In genomic region chr1:16913616-16913865, GRCh38 we compare ENCODE assay signal across 9 cellular contexts. TPM values are rescaled to one million over a fixed set of nuclear protein-coding genes. Genes with fewer than 3 reads are reported as not detected.
A peak's percentile ranks its signal among the peaks of the same experiment; 100 is the strongest.
DNase-seq lines count a peak whose midpoint lies in the region; ATAC-seq and TF ChIP-seq lines count a peak whose summit lies in the region.
"Had no signal": no experiment of that assay in that cellular context is flagged by ENCODE, and none has a peak within 500 bp of the region (broad histone marks: within the 10 kb centered on the region; RNA-seq: fewer than 3 reads in every experiment).

No MANE protein-coding gene starts in this region.

- DNase-seq in DND-41: no peak
- no peak for DNase-seq in OCI-LY7 (ENCODE audit: low spot score)
- no peak for DNase-seq in epithelial cell of proximal tubule (ENCODE audit: low read depth)
- DNase-seq in progenitor cell of endocrine pancreas (ENCODE audit: low spot score, unreplicated experiment): no peak
- no peak for DNase-seq in NCI-H2196 (lab: John Stamatoyannopoulos, UW; ENCODE audit: unreplicated experiment)
- no peak for DNase-seq in activated gamma-delta T cell (lab: John Stamatoyannopoulos, UW)

- H3K4me1 ChIP-seq in DND-41 (ENCODE audit: insufficient read depth, low read length) (peaks cover 23% of the 10 kb centered on the region), OCI-LY7 (ENCODE audit: insufficient read depth, low read length, poor library complexity, severe bottlenecking) (peaks cover 11% of the 10 kb centered on the region)

- POLR2A ChIA-PET in OCI-LY7 (lab: Charles Lee): no interaction called here

- peak overlapping the region; percentile 95 for H3K9ac ChIP-seq in DND-41 (ENCODE audit: low read depth, low read length)

- H3K27ac Mint-ChIP-seq in progenitor cell of endocrine pancreas: peak overlapping the region; percentile 78

- H3K9me2 ChIP-seq in OCI-LY7 (ENCODE audit: insufficient read depth, low read length): no peaks in the 10 kb centered on the region

- no peaks in the 10 kb centered on the region for H3K9me3 ChIP-seq in DND-41 (ENCODE audit: insufficient read depth, low read length, severe bottlenecking)
- H3K9me3 ChIP-seq in OCI-LY7 (ENCODE audit: low read length): no peaks in the 10 kb centered on the region

- CTCF ChIA-PET in OCI-LY7 (lab: Charles Lee; ENCODE audit: unreplicated experiment): no interaction called here

- H4K20me1 ChIP-seq in DND-41 (ENCODE audit: insufficient read depth, low read length) (no peaks in the 10 kb centered on the region), OCI-LY7 (ENCODE audit: insufficient read depth, low read length) (no peaks in the 10 kb centered on the region)

- no peak for TF ChIP-seq CTCF in DND-41 (IDR thresholded peaks at IDR 0.05; ENCODE audit: borderline replicate concordance, extremely low read depth, low read length, poor library complexity, severe bottlenecking)
- TF ChIP-seq CTCF in OCI-LY7 (conservative IDR thresholded peaks at IDR 0.05; ENCODE audit: low read length): no peak
- no peak for TF ChIP-seq CTCF in epithelial cell of proximal tubule (conservative IDR thresholded peaks at IDR 0.05; ENCODE audit: low read depth, low read length)
- no peak for TF ChIP-seq CTCF in progenitor cell of endocrine pancreas (IDR thresholded peaks at IDR 0.05; ENCODE audit: unreplicated experiment)

- peak overlapping the region; percentile 96 for H2AFZ ChIP-seq in DND-41 (ENCODE audit: low read depth, low read length)
- peak overlapping the region; percentile 70; the same call in 1 of the 2 replicates for H2AFZ ChIP-seq in OCI-LY7 (ENCODE audit: low read length)

- no peaks in the 10 kb centered on the region for H3K9me3 Mint-ChIP-seq in progenitor cell of endocrine pancreas (ENCODE audit: low read depth)

- H3K27me3 Mint-ChIP-seq in progenitor cell of endocrine pancreas: no peaks in the 10 kb centered on the region

- ATAC-seq in DND-41 (ENCODE audit: insufficient read depth, low read depth): no peak
- no peak for ATAC-seq in GM21515 (IDR thresholded peaks at IDR 0.05; ENCODE audit: unreplicated experiment)
- ATAC-seq in HG03378 (IDR thresholded peaks at IDR 0.05; ENCODE audit: unreplicated experiment): no peak

- H3K36me3 ChIP-seq in DND-41 (ENCODE audit: insufficient read depth, low read length) (no peaks in the 10 kb centered on the region), OCI-LY7 (ENCODE audit: insufficient read depth, low read length) (no peaks in the 10 kb centered on the region)

- intact Hi-C loops in OCI-LY7 (cut with micrococcal nuclease; ENCODE audit: unreplicated experiment): loop anchor here (5.0 kb wide), 1 partner anchor 134 kb away; no protein-coding TSS in a partner anchor

- peak overlapping the region; percentile 65 for H3K4me3 Mint-ChIP-seq in progenitor cell of endocrine pancreas (ENCODE audit: low read depth)

- no TSS peak for BruUV-seq in OCI-LY7 (replicated peaks; lab: Mats Ljungman, UMichigan)

- peaks cover 4% of the 10 kb centered on the region for H3K4me1 Mint-ChIP-seq in progenitor cell of endocrine pancreas (ENCODE audit: low read depth)

- H3K27me3 ChIP-seq in DND-41 (ENCODE audit: insufficient read depth, low read length, poor library complexity): no peaks in the 10 kb centered on the region

- H3K79me2 ChIP-seq in DND-41 (ENCODE audit: insufficient read depth, low read length) (peaks cover 2% of the 10 kb centered on the region), OCI-LY7 (ENCODE audit: insufficient read depth, low read depth, low read length) (no peaks in the 10 kb centered on the region)

- H3K27ac ChIP-seq in DND-41 (ENCODE audit: low read length) (peak overlapping the region; percentile 84), OCI-LY7 (ENCODE audit: low read depth, low read length, poor library complexity, severe bottlenecking) (no peak overlapping the region)

- H3K36me3 Mint-ChIP-seq in progenitor cell of endocrine pancreas (ENCODE audit: insufficient read depth): no peaks in the 10 kb centered on the region

- H3K4me2 ChIP-seq in DND-41 (ENCODE audit: insufficient read depth, low read length) (peak overlapping the region; percentile 97), OCI-LY7 (ENCODE audit: low read length) (peak overlapping the region; percentile 87)

- H3K4me3 ChIP-seq in DND-41 (ENCODE audit: low read depth in 1 of 2, low read length in 2 of 2): peak overlapping the region; percentile 9 to 63; a peak in 3 of 4 replicates
- H3K4me3 ChIP-seq in OCI-LY7 (ENCODE audit: low read depth, low read length, poor library complexity, severe bottlenecking): peak overlapping the region; percentile 74
- H3K4me3 ChIP-seq in epithelial cell of proximal tubule (ENCODE audit: low read depth, low read length): peak overlapping the region; percentile 66

RNA-seq across cellular contexts. Expression of gene CROCC, which starts 8.2 kb away (rescaled TPM):
- total RNA-seq in OCI-LY7 (2014; rRNA removed; shearing (Covaris generic)): 36.3 and 57.9 TPM in 2 replicates
- total RNA-seq in OCI-LY7 (2022) (54.0 and 54.1 TPM in 2 replicates), epithelial cell of proximal tubule (15.2 and 17.7 TPM in 2 replicates), progenitor cell of endocrine pancreas (51.5 TPM in 2 replicates)

RNA-seq across cellular contexts. Expression of gene RNU1-2, which starts 17.8 kb away (rescaled TPM):
- total RNA-seq in OCI-LY7 (2014; rRNA removed; shearing (Covaris generic)): under 0.01 TPM in 2 replicates
- 1,721 and 1,968 TPM in 2 replicates for total RNA-seq in OCI-LY7 (2022)
- total RNA-seq in epithelial cell of proximal tubule: under 0.01 TPM in 2 replicates
- 3,923 and 3,957 TPM in 2 replicates for total RNA-seq in progenitor cell of endocrine pancreas
- total RNA-seq: H4 had no signal
